2 cellular contexts compared by ENCODE assay signal in genomic region chr4:84937381-84937977, GRCh38.
TF ChIP-seq lines count a peak whose summit lies in the region.

No MANE protein-coding gene starts in this region.

TF ChIP-seq in SK-N-SH, 30 proteins besides CTCF, POLR2A, EP300 and RAD21:
- TF ChIP-seq YY1 (IDR thresholded peaks at IDR 0.05; ENCODE audit: low read depth) (no peak), SIN3A (IDR thresholded peaks at IDR 0.05; ENCODE audit: borderline replicate concordance, low read depth, low read length) (no peak), FOXJ3 (CRISPR knock-in tag; IDR thresholded peaks at IDR 0.05) (no peak), NRF1 (IDR thresholded peaks at IDR 0.05; ENCODE audit: low read depth, low read length) (no peak), USF2 (IDR thresholded peaks at IDR 0.05; ENCODE audit: borderline replicate concordance, low read depth, low read length) (no peak), POLR2AphosphoS5 (IDR thresholded peaks at IDR 0.05; ENCODE audit: low read depth, low read length) (no peak), ELF1 (IDR thresholded peaks at IDR 0.05) (no peak), MXI1 (IDR thresholded peaks at IDR 0.05; ENCODE audit: low read depth, low read length) (no peak), IRF3 (IDR thresholded peaks at IDR 0.05; ENCODE audit: low read depth, low read length) (no peak), RXRA (IDR thresholded peaks at IDR 0.05; ENCODE audit: borderline replicate concordance, low read depth) (no peak), CHD2 (IDR thresholded peaks at IDR 0.05; ENCODE audit: low read length, partially characterized antibody) (no peak), FOSL2 (IDR thresholded peaks at IDR 0.05; ENCODE audit: borderline replicate concordance, low read depth) (no peak), TEAD4 (IDR thresholded peaks at IDR 0.05; ENCODE audit: borderline replicate concordance, insufficient read depth) (no peak), RCOR1 (IDR thresholded peaks at IDR 0.05; ENCODE audit: low read length) (no peak)

TF ChIP-seq in SK-N-SH treated with all-trans-retinoic acid at 6 μM for 48 hours, 23 proteins besides CTCF, POLR2A, EP300 and RAD21:
- TF ChIP-seq TOX (CRISPR knock-in tag; IDR thresholded peaks at IDR 0.05; ENCODE audit: borderline replicate concordance) (no peak), ZNF565 (CRISPR knock-in tag; conservative IDR thresholded peaks at IDR 0.05; ENCODE audit: low read depth) (no peak), RARB (CRISPR knock-in tag; IDR thresholded peaks at IDR 0.05) (no peak), SNAI2 (CRISPR knock-in tag; IDR thresholded peaks at IDR 0.05) (no peak), ISL1 (CRISPR knock-in tag; IDR thresholded peaks at IDR 0.05) (no peak), BACH2 (CRISPR knock-in tag; IDR thresholded peaks at IDR 0.05; ENCODE audit: borderline replicate concordance) (no peak), GLIS3 (CRISPR knock-in tag; IDR thresholded peaks at IDR 0.05) (no peak), CREB5 (CRISPR knock-in tag; IDR thresholded peaks at IDR 0.05; ENCODE audit: low read depth) (no peak), ZFP30 (CRISPR knock-in tag; IDR thresholded peaks at IDR 0.05) (no peak), TSHZ2 (CRISPR knock-in tag; IDR thresholded peaks at IDR 0.05) (no peak)
